13 cellular contexts compared by ENCODE assay signal in the genomic region with DNA sequence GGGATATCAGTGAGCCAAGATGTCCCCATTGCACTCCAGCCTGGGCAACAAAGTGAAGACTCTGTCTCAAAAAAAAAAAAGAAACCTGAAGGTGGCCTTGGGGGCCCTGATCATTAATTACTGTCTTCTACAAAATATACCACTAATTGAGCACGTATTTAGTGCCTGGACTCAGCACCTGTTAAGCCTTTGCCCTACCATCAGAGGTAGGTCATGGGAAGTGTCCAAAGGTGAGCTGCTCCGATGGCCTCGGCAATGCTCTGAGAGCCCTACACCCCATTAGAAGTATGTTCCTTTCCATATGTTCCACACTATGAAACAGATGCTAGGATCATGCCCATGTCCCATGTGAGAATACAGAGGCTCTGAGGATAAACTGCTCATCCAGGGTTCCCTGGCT. TPM values are rescaled to one million over a fixed set of nuclear protein-coding genes. Genes with fewer than 3 reads are reported as not detected.
DNase-seq lines count a peak whose midpoint lies in the region; ATAC-seq and TF ChIP-seq lines count a peak whose summit lies in the region.
"Had no signal": no experiment of that assay in that cellular context is flagged by ENCODE, and none has a peak within 500 bp of the region (broad histone marks: within the 10 kb centered on the region; RNA-seq: fewer than 3 reads in every experiment).

No MANE protein-coding gene starts in this region.

- DNase-seq in CD8-positive, alpha-beta T cell, result no peak
- DNase-seq in RWPE1 (ENCODE audit: low spot score), result no peak
- no peak for DNase-seq in central memory CD8-positive, alpha-beta T cell (ENCODE audit: low spot score in 2 of 2)
- no peak for DNase-seq in HT-29 (ENCODE audit: low spot score)
- DNase-seq in erythroblast (lab: John Stamatoyannopoulos, UW), result no peak
- no peak for DNase-seq in T1000 (lab: John Stamatoyannopoulos, UW)
- DNase-seq: activated CD4-positive, alpha-beta T cell treated with anti-CD3 and anti-CD28 coated beads for 4 hours; Kasumi-1; NCI-H187; NCI-H510A treated with DMSO at 0.1 percent for 48 hours had no signal

- POLR2A ChIA-PET in CD8-positive, alpha-beta T cell (lab: Charles Lee), result interaction anchor here (0.8 to 3.0 kb wide), 5 partner anchors 8 to 21 kb away, joined by 3 to 16 read pairs (median 12); partner anchors contain the start of gene PRRG2
- POLR2A ChIA-PET in RWPE1 (lab: Yijun Ruan, JAX; ENCODE audit: low non-redundant PET), result no interaction called here

- no peaks in the 10 kb centered on the region for H3K9me3 Mint-ChIP-seq in CD8-positive, alpha-beta T cell
- no peaks in the 10 kb centered on the region for H3K9me3 Mint-ChIP-seq in central memory CD8-positive, alpha-beta T cell
- H3K9me3 Mint-ChIP-seq: mesothelial cell of epicardium had no signal

- no peaks in the 10 kb centered on the region for H3K27me3 Mint-ChIP-seq in CD8-positive, alpha-beta T cell (ENCODE audit: low read depth)
- H3K27me3 Mint-ChIP-seq in central memory CD8-positive, alpha-beta T cell, result no peaks in the 10 kb centered on the region

- no peak for TF ChIP-seq CTCF in CD8-positive, alpha-beta T cell (IDR thresholded peaks at IDR 0.05)
- no peak for TF ChIP-seq CTCF in RWPE1 (conservative IDR thresholded peaks at IDR 0.05; ENCODE audit: low read depth)

- peaks cover 74% of the 10 kb centered on the region for H3K4me1 Mint-ChIP-seq in CD8-positive, alpha-beta T cell (ENCODE audit: low read depth)
- peaks cover 56% of the 10 kb centered on the region for H3K4me1 Mint-ChIP-seq in central memory CD8-positive, alpha-beta T cell
- H3K4me1 Mint-ChIP-seq: mesothelial cell of epicardium had no signal

- H3K4me3 Mint-ChIP-seq in CD8-positive, alpha-beta T cell, result peak overlapping the region; percentile 92
- peak overlapping the region; percentile 77 for H3K4me3 Mint-ChIP-seq in central memory CD8-positive, alpha-beta T cell
- H3K4me3 Mint-ChIP-seq: mesothelial cell of epicardium had no signal

- peaks cover 90% of the 10 kb centered on the region for H3K4me1 ChIP-seq in CD8-positive, alpha-beta T cell (ENCODE audit: insufficient read depth, low read length)
- H3K4me1 ChIP-seq in rectal smooth muscle tissue (ENCODE audit: control insufficient read depth, insufficient read depth, low read length), result peaks cover 3% of the 10 kb centered on the region

- peaks cover 51% of the 10 kb centered on the region for H3K36me3 Mint-ChIP-seq in CD8-positive, alpha-beta T cell
- peaks cover 40% of the 10 kb centered on the region for H3K36me3 Mint-ChIP-seq in central memory CD8-positive, alpha-beta T cell (ENCODE audit: insufficient read depth)

- H3K9me3 ChIP-seq in CD8-positive, alpha-beta T cell (ENCODE audit: low read length), result no peaks in the 10 kb centered on the region
- H3K9me3 ChIP-seq: tibial nerve had no signal

- no peak for ATAC-seq in CD8-positive, alpha-beta T cell
- ATAC-seq in central memory CD8-positive, alpha-beta T cell (replicated peaks; ENCODE audit: extremely low read depth, poor library complexity, severe bottlenecking), result no peak

- no peak for TF ChIP-seq POLR2A in erythroblast (IDR thresholded peaks at IDR 0.05; ENCODE audit: low read length)

- CTCF ChIA-PET in CD8-positive, alpha-beta T cell (lab: Charles Lee), result interaction anchor here (2.4 to 22.2 kb wide), 4 partner anchors 8 to 56 kb away, joined by 10 to 601 read pairs (median 310); no protein-coding TSS in a partner anchor
- CTCF ChIA-PET in RWPE1 (lab: Yijun Ruan, JAX), result interaction anchor here (0.6 to 3.0 kb wide), 3 partner anchors 11 to 234 kb away, joined by 5 to 10 read pairs (median 9); no protein-coding TSS in a partner anchor

- H3K36me3 ChIP-seq in CD8-positive, alpha-beta T cell (ENCODE audit: insufficient read depth, low read length), result peaks cover 18% of the 10 kb centered on the region
- peaks cover 15% of the 10 kb centered on the region for H3K36me3 ChIP-seq in rectal smooth muscle tissue (ENCODE audit: control insufficient read depth, insufficient read depth, low read length)

- H3K27me3 ChIP-seq in CD8-positive, alpha-beta T cell (ENCODE audit: insufficient read depth, low read length), result no peaks in the 10 kb centered on the region
- no peaks in the 10 kb centered on the region for H3K27me3 ChIP-seq in rectal smooth muscle tissue (ENCODE audit: control insufficient read depth, insufficient read depth, low read length)
- H3K27me3 ChIP-seq: tibial nerve had no signal

- H3K27ac Mint-ChIP-seq in CD8-positive, alpha-beta T cell, result peak overlapping the region; percentile 95
- peak overlapping the region; percentile 79 for H3K27ac Mint-ChIP-seq in central memory CD8-positive, alpha-beta T cell (ENCODE audit: low read depth)
- H3K27ac Mint-ChIP-seq: mesothelial cell of epicardium had no signal

- peak overlapping the region; percentile 78 for H3K4me3 ChIP-seq in CD8-positive, alpha-beta T cell (ENCODE audit: low read depth, low read length)
- peak overlapping the region; percentile 25 for H3K4me3 ChIP-seq in rectal smooth muscle tissue (ENCODE audit: low read length)
- H3K4me3 ChIP-seq: tibial nerve had no signal

- intact Hi-C loops in CD8-positive, alpha-beta T cell (cut with DNase I, micrococcal nuclease), result no loop called here

- H3K27ac ChIP-seq in CD8-positive, alpha-beta T cell (ENCODE audit: low read depth, low read length), result peak overlapping the region; percentile 71
- 0 out of 2 replicates have a peak overlapping the region, but pooled peaks have one; percentile 41 for H3K27ac ChIP-seq in RWPE1
- H3K27ac ChIP-seq in rectal smooth muscle tissue (ENCODE audit: low read depth, low read length), result no peak overlapping the region

- no peak overlapping the region for H3K9ac ChIP-seq in rectal smooth muscle tissue (ENCODE audit: low read length)

RNA-seq across cellular contexts. Expression of gene NOSIP, which starts 20.9 kb away (rescaled TPM):
- 100 to 1,000 TPM; 103 to 110 TPM for total RNA-seq in CD8-positive, alpha-beta T cell
- total RNA-seq in HT-29 (2014; rRNA removed; shearing (Covaris generic)), result 247 and 262 TPM in 2 replicates

RNA-seq across cellular contexts. Expression of gene PRRG2, which starts 21.7 kb away (rescaled TPM):
- total RNA-seq in CD8-positive, alpha-beta T cell, result 1 to 10 TPM in 1 of 2 experiments, under 1 TPM in 1; 0.52 to 1.4 TPM
- 25.8 and 26.3 TPM in 2 replicates for total RNA-seq in HT-29 (2014; rRNA removed; shearing (Covaris generic))

RNA-seq across cellular contexts. Expression of gene PRR12, which starts 31.5 kb away (rescaled TPM):
- total RNA-seq in CD8-positive, alpha-beta T cell, result 10 to 100 TPM; 26.2 to 28.9 TPM
- total RNA-seq in HT-29 (2014; rRNA removed; shearing (Covaris generic)), result 15.0 and 15.3 TPM in 2 replicates

RNA-seq across cellular contexts. Expression of gene RCN3, which starts 31.6 kb away (rescaled TPM):
- 1 to 10 TPM; 1.3 to 2.4 TPM for total RNA-seq in CD8-positive, alpha-beta T cell
- 17.6 and 25.6 TPM in 2 replicates for total RNA-seq in HT-29 (2014; rRNA removed; shearing (Covaris generic))

RNA-seq across cellular contexts. Expression of gene FCGRT, which starts 47.0 kb away (rescaled TPM):
- 10 to 100 TPM; 20.1 to 25.5 TPM for total RNA-seq in CD8-positive, alpha-beta T cell
- total RNA-seq in HT-29 (2014; rRNA removed; shearing (Covaris generic)), result 150 and 176 TPM in 2 replicates

Comparison
In these comparisons a context has a peak if more than half of its experiments do, and no peak if none do; other contexts are left out.
1. RNA of gene PRRG2, which starts 21.7 kb away (total RNA-seq): 25.8 to 26.3 TPM in HT-29; 0.52 to 1.4 TPM in CD8-positive, alpha-beta T cell; every median in the first group is over 10 times any median in the second.